ENCODE assay signal across 10 cellular contexts in genomic region chr6:56841751-56842150, GRCh38.
DNase-seq lines count a peak whose midpoint lies in the region; ATAC-seq and TF ChIP-seq lines count a peak whose summit lies in the region.
"Had no signal": no experiment of that assay in that cellular context is flagged by ENCODE, and none has a peak within 500 bp of the region (broad histone marks: within the 10 kb centered on the region; RNA-seq: fewer than 3 reads in every experiment).

No MANE protein-coding gene starts in this region.

- H3K27me3 Mint-ChIP-seq in endodermal cell (ENCODE audit: insufficient read depth): no peaks in the 10 kb centered on the region

- ATAC-seq in HG02970 (IDR thresholded peaks at IDR 0.05; ENCODE audit: low FRiP score, unreplicated experiment) (no peak), HG03565 (IDR thresholded peaks at IDR 0.05; ENCODE audit: unreplicated experiment) (no peak)

- H3K36me3 ChIP-seq in BLaER1 treated with 17β-estradiol and CSF1 and Interleukin-3, amounts not matched to agents 10 nM and 100 nM: no peaks in the 10 kb centered on the region
- H3K36me3 ChIP-seq in endodermal cell (ENCODE audit: control insufficient read depth, insufficient read depth, low read length): no peaks in the 10 kb centered on the region
- no peaks in the 10 kb centered on the region for H3K36me3 ChIP-seq in neuron (ENCODE audit: insufficient read depth, low read length)

- DNase-seq in NCI-H69 (lab: John Stamatoyannopoulos, UW): peak; percentile 34
- DNase-seq in endodermal cell: no peak
- DNase-seq in medulla oblongata (ENCODE audit: extremely low spot score): no peak
- no peak for DNase-seq in NCI-H1105 (lab: John Stamatoyannopoulos, UW)
- DNase-seq: HCEC 1CT had no signal

- peak overlapping the region; percentile 88 for H3K4me3 Mint-ChIP-seq in endodermal cell

- H2AFZ ChIP-seq in neuron (ENCODE audit: low read depth, low read length): no peak overlapping the region

- peaks cover 0 to 17% (median 5%) of the 10 kb centered on the region in 11 experiments; a peak in 7 of 22 replicates for H4K20me1 ChIP-seq in BLaER1 treated with 17β-estradiol and CSF1 and Interleukin-3, amounts not matched to agents 10 nM and 100 nM

- peak overlapping the region; percentile 81 to 97 (median 86); a peak in 21 of 22 replicates for H3K4me2 ChIP-seq in BLaER1 treated with 17β-estradiol and CSF1 and Interleukin-3, amounts not matched to agents 10 nM and 100 nM

- H3K4me3 ChIP-seq in BLaER1 treated with 17β-estradiol and CSF1 and Interleukin-3, amounts not matched to agents 10 nM and 100 nM: peak overlapping the region in 8 of 10 experiments; percentile 24 to 91 (median 83); a peak in 10 of 20 replicates
- peak overlapping the region; percentile 91 for H3K4me3 ChIP-seq in endodermal cell (ENCODE audit: low read length)
- H3K4me3 ChIP-seq in neuron (ENCODE audit: low read length): peak overlapping the region; percentile 79

- H3K9me3 Mint-ChIP-seq in endodermal cell: no peaks in the 10 kb centered on the region

- no peaks in the 10 kb centered on the region for H3K9me3 ChIP-seq in BLaER1 treated with 17β-estradiol and CSF1 and Interleukin-3, amounts not matched to agents 10 nM and 100 nM (replicated peaks in 1 of 11)
- H3K9me3 ChIP-seq in endodermal cell (ENCODE audit: control insufficient read depth, low read length) (no peaks in the 10 kb centered on the region), neuron (ENCODE audit: low read length) (no peaks in the 10 kb centered on the region)

- no peak for TF ChIP-seq CTCF in endodermal cell (conservative IDR thresholded peaks at IDR 0.05)

- no peak overlapping the region for H3K27ac ChIP-seq in BLaER1 treated with 17β-estradiol and CSF1 and Interleukin-3, amounts not matched to agents 10 nM and 100 nM
- H3K27ac ChIP-seq in endodermal cell (ENCODE audit: low read depth, low read length): no peak overlapping the region
- H3K27ac ChIP-seq: HL-60 had no signal

- 40% methylated on average over 1 of the region's 1 CpG; no CpG with 5 or more reads in 1 of the 2 experiments for WGBS in endodermal cell (ENCODE audit: insufficient coverage in 1 of 2, insufficient read length in 1 of 2), 2 experiments

- H3K4me1 ChIP-seq in BLaER1 treated with 17β-estradiol and CSF1 and Interleukin-3, amounts not matched to agents 10 nM and 100 nM: peaks cover 18 to 63% (median 29%) of the 10 kb centered on the region in 10 experiments
- H3K4me1 ChIP-seq in endodermal cell (ENCODE audit: control insufficient read depth, insufficient read depth, low read length) (peaks cover 7% of the 10 kb centered on the region), neuron (ENCODE audit: insufficient read depth, low read length) (peaks cover 39% of the 10 kb centered on the region)

- H3K27ac Mint-ChIP-seq in endodermal cell: no peak overlapping the region

- H3K9ac ChIP-seq in BLaER1 treated with 17β-estradiol and CSF1 and Interleukin-3, amounts not matched to agents 10 nM and 100 nM: peak overlapping the region in 4 of 11 experiments; percentile 90 to 95 (median 94); a peak in 4 of 22 replicates
- H3K9ac ChIP-seq in endodermal cell (ENCODE audit: extremely low read depth, low read length, poor library complexity, severe bottlenecking): no peak overlapping the region

- H3K36me3 Mint-ChIP-seq in endodermal cell (ENCODE audit: low read depth): no peaks in the 10 kb centered on the region

- peaks cover 46% of the 10 kb centered on the region for H3K4me1 Mint-ChIP-seq in endodermal cell

- no peaks in the 10 kb centered on the region for H3K27me3 ChIP-seq in BLaER1 treated with 17β-estradiol and CSF1 and Interleukin-3, amounts not matched to agents 10 nM and 100 nM
- H3K27me3 ChIP-seq in endodermal cell (ENCODE audit: control insufficient read depth, insufficient read depth, low read length, poor library complexity, severe bottlenecking) (no peaks in the 10 kb centered on the region), neuron (ENCODE audit: insufficient read depth, low read length) (no peaks in the 10 kb centered on the region)
